1 cellular context compared by ENCODE assay signal in the genomic region with DNA sequence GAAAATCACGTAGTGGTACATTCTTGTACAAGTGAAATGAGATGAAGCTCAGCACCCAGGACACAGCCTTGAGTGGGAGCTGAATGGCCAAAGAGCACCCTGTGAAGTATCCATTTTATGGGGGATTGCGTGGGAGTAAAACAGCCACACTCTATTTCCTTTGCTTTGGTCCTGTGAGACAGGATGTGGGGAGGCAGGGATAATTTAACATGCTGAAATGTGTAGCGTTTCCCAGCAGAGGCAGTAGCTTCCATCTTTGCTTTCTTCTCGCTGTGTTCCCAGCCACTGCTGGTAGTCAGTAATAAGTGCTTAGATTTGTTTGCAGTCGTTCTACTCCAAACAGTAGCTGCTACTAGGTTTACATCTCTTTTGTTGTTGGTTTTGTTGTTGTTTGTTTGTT.
TF ChIP-seq lines count a peak whose summit lies in the region.

No MANE protein-coding gene starts in this region.

TF ChIP-seq in WTC11, 78 proteins besides CTCF, POLR2A, EP300 and RAD21 (continued from another document):
- TF ChIP-seq, protein P1, sequence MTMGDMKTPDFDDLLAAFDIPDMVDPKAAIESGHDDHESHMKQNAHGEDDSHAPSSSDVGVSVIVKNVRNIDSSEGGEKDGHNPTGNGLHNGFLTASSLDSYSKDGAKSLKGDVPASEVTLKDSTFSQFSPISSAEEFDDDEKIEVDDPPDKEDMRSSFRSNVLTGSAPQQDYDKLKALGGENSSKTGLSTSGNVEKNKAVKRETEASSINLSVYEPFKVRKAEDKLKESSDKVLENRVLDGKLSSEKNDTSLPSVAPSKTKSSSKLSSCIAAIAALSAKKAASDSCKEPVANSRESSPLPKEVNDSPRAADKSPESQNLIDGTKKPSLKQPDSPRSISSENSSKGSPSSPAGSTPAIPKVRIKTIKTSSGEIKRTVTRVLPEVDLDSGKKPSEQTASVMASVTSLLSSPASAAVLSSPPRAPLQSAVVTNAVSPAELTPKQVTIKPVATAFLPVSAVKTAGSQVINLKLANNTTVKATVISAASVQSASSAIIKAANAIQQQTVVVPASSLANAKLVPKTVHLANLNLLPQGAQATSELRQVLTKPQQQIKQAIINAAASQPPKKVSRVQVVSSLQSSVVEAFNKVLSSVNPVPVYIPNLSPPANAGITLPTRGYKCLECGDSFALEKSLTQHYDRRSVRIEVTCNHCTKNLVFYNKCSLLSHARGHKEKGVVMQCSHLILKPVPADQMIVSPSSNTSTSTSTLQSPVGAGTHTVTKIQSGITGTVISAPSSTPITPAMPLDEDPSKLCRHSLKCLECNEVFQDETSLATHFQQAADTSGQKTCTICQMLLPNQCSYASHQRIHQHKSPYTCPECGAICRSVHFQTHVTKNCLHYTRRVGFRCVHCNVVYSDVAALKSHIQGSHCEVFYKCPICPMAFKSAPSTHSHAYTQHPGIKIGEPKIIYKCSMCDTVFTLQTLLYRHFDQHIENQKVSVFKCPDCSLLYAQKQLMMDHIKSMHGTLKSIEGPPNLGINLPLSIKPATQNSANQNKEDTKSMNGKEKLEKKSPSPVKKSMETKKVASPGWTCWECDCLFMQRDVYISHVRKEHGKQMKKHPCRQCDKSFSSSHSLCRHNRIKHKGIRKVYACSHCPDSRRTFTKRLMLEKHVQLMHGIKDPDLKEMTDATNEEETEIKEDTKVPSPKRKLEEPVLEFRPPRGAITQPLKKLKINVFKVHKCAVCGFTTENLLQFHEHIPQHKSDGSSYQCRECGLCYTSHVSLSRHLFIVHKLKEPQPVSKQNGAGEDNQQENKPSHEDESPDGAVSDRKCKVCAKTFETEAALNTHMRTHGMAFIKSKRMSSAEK (CRISPR knock-in tag; IDR thresholded peaks at IDR 0.05; ENCODE audit: borderline replicate concordance): no peak
- TF ChIP-seq, protein P2, sequence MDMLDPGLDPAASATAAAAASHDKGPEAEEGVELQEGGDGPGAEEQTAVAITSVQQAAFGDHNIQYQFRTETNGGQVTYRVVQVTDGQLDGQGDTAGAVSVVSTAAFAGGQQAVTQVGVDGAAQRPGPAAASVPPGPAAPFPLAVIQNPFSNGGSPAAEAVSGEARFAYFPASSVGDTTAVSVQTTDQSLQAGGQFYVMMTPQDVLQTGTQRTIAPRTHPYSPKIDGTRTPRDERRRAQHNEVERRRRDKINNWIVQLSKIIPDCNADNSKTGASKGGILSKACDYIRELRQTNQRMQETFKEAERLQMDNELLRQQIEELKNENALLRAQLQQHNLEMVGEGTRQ (CRISPR knock-in tag; IDR thresholded peaks at IDR 0.05): no peak
